ENCODE assay signal across 10 cellular contexts in the genomic region with DNA sequence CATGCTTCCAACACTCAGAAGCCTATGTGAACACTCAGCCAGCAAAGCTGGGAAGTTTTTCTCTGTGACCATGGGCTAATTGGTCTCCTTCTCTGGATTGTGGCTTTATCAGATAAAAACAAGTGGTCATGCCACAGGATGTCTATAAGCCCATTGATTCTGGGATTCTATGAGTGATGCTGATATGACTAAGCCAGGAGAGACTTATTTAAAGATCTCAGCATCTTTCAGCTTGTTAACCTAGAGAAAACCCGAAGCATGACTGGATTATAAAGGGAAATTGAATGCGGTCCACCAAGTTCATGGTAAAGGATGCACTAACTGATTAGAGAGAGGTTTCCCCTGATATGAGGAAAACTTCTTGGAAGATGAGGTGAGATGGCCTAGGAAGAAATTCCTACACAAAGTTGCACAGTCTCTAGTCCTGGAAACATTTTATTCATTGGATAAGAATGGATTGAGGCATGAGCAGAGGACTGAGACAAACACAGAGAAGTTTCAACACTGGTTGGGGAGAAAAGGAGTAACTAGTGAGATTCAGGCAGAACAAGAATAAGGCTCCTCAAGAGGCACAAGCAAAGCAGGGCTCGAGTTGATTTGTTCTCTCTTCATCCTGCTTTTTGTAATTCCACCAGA. TPM values are rescaled to one million over a fixed set of nuclear protein-coding genes. Genes with fewer than 3 reads are reported as not detected.
DNase-seq lines count a peak whose midpoint lies in the region; ATAC-seq and TF ChIP-seq lines count a peak whose summit lies in the region.
"Had no signal": no experiment of that assay in that cellular context is flagged by ENCODE, and none has a peak within 500 bp of the region (broad histone marks: within the 10 kb centered on the region; RNA-seq: fewer than 3 reads in every experiment).

No MANE protein-coding gene starts in this region.

- CTCF ChIA-PET in Caco-2 (lab: Charles Lee) = no interaction called here

- intact Hi-C loops in gastrocnemius medialis (cut with DNase I; ENCODE audit: low total_unique reads) = loop anchor here (5.0 kb wide), 1 partner anchor 59 kb away; no protein-coding TSS in a partner anchor
- intact Hi-C loops in Caco-2 (cut with micrococcal nuclease; ENCODE audit: unreplicated experiment) = no loop called here

- H3K9me3 ChIP-seq in gastroesophageal sphincter (no peaks in the 10 kb centered on the region), gastrocnemius medialis (no peaks in the 10 kb centered on the region), Caco-2 (no peaks in the 10 kb centered on the region)

- peak overlapping the region; percentile 37; the same call in 1 of the 2 replicates for H3K27ac ChIP-seq in VCaP
- H3K27ac ChIP-seq in gastroesophageal sphincter = peak overlapping the region; percentile 84 to 92 (median 88)
- peak overlapping the region; percentile 67 to 83 (median 77) for H3K27ac ChIP-seq in gastrocnemius medialis

- in situ Hi-C loops in gastrocnemius medialis (cut with MboI; ENCODE audit: low sequenced_read_pairs in 4 of 4) = no loop called here

- no peak for TF ChIP-seq POLR2A in gastroesophageal sphincter (IDR thresholded peaks at IDR 0.05)
- no peak for TF ChIP-seq POLR2A in gastrocnemius medialis (IDR thresholded peaks at IDR 0.05)

- no peaks in the 10 kb centered on the region for H3K9me3 Mint-ChIP-seq in Caco-2 (ENCODE audit: unreplicated experiment)

- no TSS peak for BruUV-seq in Caco-2 (replicated peaks; lab: Mats Ljungman, UMichigan)

- TF ChIP-seq CTCF in AG09309 (IDR thresholded peaks at IDR 0.05; ENCODE audit: control insufficient read depth, insufficient read depth, low read depth, low read length, missing control alignments) (no peak), VCaP (conservative IDR thresholded peaks at IDR 0.05) (no peak), gastroesophageal sphincter (IDR thresholded peaks at IDR 0.05) (no peak), gastrocnemius medialis (IDR thresholded peaks at IDR 0.05 in 4 of 5, conservative IDR thresholded peaks at IDR 0.05 in 1 of 5) (no peak), Caco-2 (IDR thresholded peaks at IDR 0.05; ENCODE audit: insufficient read depth in 1 of 2, low read depth in 1 of 2, low read length in 1 of 2, severe bottlenecking in 1 of 2, unreplicated experiment in 1 of 2) (no peak)

- peaks cover 6% of the 10 kb centered on the region for H3K27me3 Mint-ChIP-seq in Caco-2 (ENCODE audit: insufficient read depth, unreplicated experiment)

- H3K36me3 Mint-ChIP-seq in Caco-2 (ENCODE audit: insufficient read depth, unreplicated experiment) = no peaks in the 10 kb centered on the region

- DNase-seq in AG09309 (ENCODE audit: low read depth) = peak; percentile 61
- no peak for DNase-seq in gastrocnemius medialis
- DNase-seq in GOT3 (lab: John Stamatoyannopoulos, UW) = no peak
- no peak for DNase-seq in SK-N-DZ (ENCODE audit: low spot score)
- no peak for DNase-seq in Caco-2
- no peak for DNase-seq in GM19238 (ENCODE audit: insufficient read length, low spot score)
- DNase-seq: activated T-cell treated with anti-CD3 and anti-CD28 coated beads, Interleukin-2, amount 50 U/mL, for 1 hour had no signal

- no peaks in the 10 kb centered on the region for H3K4me1 Mint-ChIP-seq in Caco-2 (ENCODE audit: low read depth, unreplicated experiment)

- no peak overlapping the region for H3K4me3 Mint-ChIP-seq in Caco-2 (ENCODE audit: unreplicated experiment)

- H3K27ac Mint-ChIP-seq in Caco-2 (ENCODE audit: unreplicated experiment) = no peak overlapping the region

- peaks cover 46 to 89% (median 65%) of the 10 kb centered on the region in 3 donors for H3K4me1 ChIP-seq in gastroesophageal sphincter
- H3K4me1 ChIP-seq in gastrocnemius medialis = peaks cover 34 to 76% of the 10 kb centered on the region in 2 donors
- H3K4me1 ChIP-seq in Caco-2 = peaks cover 50% of the 10 kb centered on the region

- H3K36me3 ChIP-seq in gastroesophageal sphincter (no peaks in the 10 kb centered on the region), gastrocnemius medialis (no peaks in the 10 kb centered on the region), Caco-2 (ENCODE audit: control insufficient read depth, insufficient read depth, low read length) (no peaks in the 10 kb centered on the region)

- POLR2A ChIA-PET in Caco-2 (lab: Charles Lee) = no interaction called here

- H3K27me3 ChIP-seq in gastroesophageal sphincter (no peaks in the 10 kb centered on the region), gastrocnemius medialis (no peaks in the 10 kb centered on the region), Caco-2 (replicated peaks; ENCODE audit: control insufficient read depth, insufficient read depth, low read length) (no peaks in the 10 kb centered on the region; the same call in none of the 2 replicates)

- TF ChIP-seq EP300 in gastroesophageal sphincter (IDR thresholded peaks at IDR 0.05) = no peak

- 68 to 84% methylated on average over 3 of the region's 3 CpGs for WGBS in gastroesophageal sphincter (ENCODE audit: low coverage in 1 of 2), 2 donors

- no peak overlapping the region for H3K4me3 ChIP-seq in AG09309 (ENCODE audit: control insufficient read depth, low read depth, low read length)
- no peak overlapping the region for H3K4me3 ChIP-seq in gastroesophageal sphincter
- no peak overlapping the region for H3K4me3 ChIP-seq in gastrocnemius medialis
- no peak overlapping the region for H3K4me3 ChIP-seq in Caco-2 (ENCODE audit: low read depth, low read length)

- ATAC-seq in gastroesophageal sphincter (no peak), gastrocnemius medialis (no peak)

RNA-seq across cellular contexts. Expression of gene CCL2, which starts 2.1 kb away (rescaled TPM):
- total RNA-seq in gastroesophageal sphincter (100 to 1,000 TPM in 1 of 4 donors, 10 to 100 TPM in 2, 1 to 10 TPM in 1; 5.0 to 121 (median 20.9) TPM), gastrocnemius medialis (1 to 10 TPM; 1.1 to 5.8 (median 4.1) TPM), Caco-2 (2022) (0.60 TPM in 1 of 2 replicates, not detected in the other)
- polyA plus RNA-seq in SK-N-DZ (2014; cell fraction: cytosol; rRNA removed) = not detected in 2 replicates
- polyA plus RNA-seq in SK-N-DZ (2014; cell fraction: nucleus; rRNA removed) = not detected in 2 replicates

RNA-seq across cellular contexts. Expression of gene CCL7, which starts 17.0 kb away (rescaled TPM):
- total RNA-seq in gastroesophageal sphincter = 1 to 10 TPM in 1 of 4 donors, not detected in 3; 2.2 TPM
- not detected for total RNA-seq in gastrocnemius medialis
- not detected in 2 replicates for polyA plus RNA-seq in SK-N-DZ (2014; cell fraction: cytosol; rRNA removed)
- not detected in 2 replicates for polyA plus RNA-seq in SK-N-DZ (2014; cell fraction: nucleus; rRNA removed)
- total RNA-seq in Caco-2 (2022) = not detected in 2 replicates
- total RNA-seq: cerebellum had no signal

RNA-seq across cellular contexts. Expression of gene CCL11, which starts 32.5 kb away (rescaled TPM):
- total RNA-seq in gastroesophageal sphincter = 1 to 10 TPM; 2.0 to 4.5 (median 2.7) TPM
- total RNA-seq in gastrocnemius medialis = not detected
- not detected in 2 replicates for polyA plus RNA-seq in SK-N-DZ (2014; cell fraction: cytosol; rRNA removed)
- not detected in 2 replicates for polyA plus RNA-seq in SK-N-DZ (2014; cell fraction: nucleus; rRNA removed)
- not detected in 2 replicates for total RNA-seq in Caco-2 (2022)
- total RNA-seq: cerebellum had no signal

Comparison
In these comparisons a context has a peak if more than half of its experiments do, and no peak if none do; other contexts are left out.
1. H3K27ac ChIP-seq: peak in every context shown above with its lines; median percentile 88 in gastroesophageal sphincter; 77 in gastrocnemius medialis; 37 in VCaP.